In the genomic region with DNA sequence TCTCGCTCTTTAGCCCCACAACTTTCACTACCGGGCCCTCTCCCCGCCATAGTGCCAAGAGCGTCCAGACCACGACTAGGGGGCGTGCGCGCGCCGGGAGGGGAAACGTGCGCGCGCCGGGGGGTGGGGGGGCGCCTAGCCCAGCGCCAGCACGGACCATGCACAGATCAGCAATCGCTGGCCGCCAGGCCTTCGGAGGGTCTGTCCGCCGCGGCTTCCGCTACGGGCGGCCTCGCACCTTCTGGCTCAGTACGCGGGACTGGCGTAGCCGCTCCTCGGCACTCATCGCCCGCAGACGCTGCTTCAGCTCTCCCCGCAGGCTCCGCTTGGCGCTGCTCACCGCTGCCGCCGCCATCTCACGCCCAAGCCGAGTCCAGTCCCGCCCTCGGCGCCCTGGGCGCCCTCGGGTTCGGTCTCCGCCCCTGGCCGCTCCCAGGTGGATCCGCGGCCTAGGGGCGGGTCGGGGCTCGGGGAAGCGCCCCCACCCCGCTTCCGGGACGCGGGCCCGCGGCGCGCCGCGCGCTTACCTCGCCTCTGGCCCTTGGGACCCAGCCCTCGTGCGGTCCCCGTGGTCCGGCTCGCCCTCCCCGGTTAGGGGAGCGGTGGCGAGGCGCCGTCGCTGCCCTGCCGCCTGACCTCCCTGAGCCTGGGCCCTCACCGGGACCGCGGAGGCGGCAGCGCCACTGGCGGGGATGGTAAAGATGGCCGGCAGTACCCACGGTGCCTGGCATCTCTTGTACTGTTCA, we compare ENCODE assay signal across 8 cellular contexts. TPM values are rescaled to one million over a fixed set of nuclear protein-coding genes. Genes with fewer than 3 reads are reported as not detected.
A peak's percentile ranks its signal among the peaks of the same experiment; 100 is the strongest.
DNase-seq lines count a peak whose midpoint lies in the region; ATAC-seq lines count a peak whose summit lies in the region.

TSS of gene MTHFS (minus strand) at position 381 of the 746 bp plus-strand sequence. CDS start at position 355, 26 bp downstream.

- DNase-seq in Ammon's horn (ENCODE audit: low spot score) (peak; percentile 80), NCI-H510A (lab: John Stamatoyannopoulos, UW) (peak; percentile 80), cortex of kidney (lab: John Stamatoyannopoulos, UW) (peak; percentile 21), left lobe of liver (ENCODE audit: low spot score) (peak; percentile 91)
- DNase-seq in activated CD4-positive, alpha-beta T cell treated with anti-CD3 and anti-CD28 coated beads for 48 hours = peak; percentile 78
- DNase-seq in stimulated activated CD4-positive, alpha-beta T cell treated with anti-CD3 and anti-CD28 coated beads, Interleukin-2, amount 100 ng/mL, for 4 hours (ENCODE audit: low read depth) = peak; percentile 46

- ATAC-seq in GM19023 (IDR thresholded peaks at IDR 0.05; ENCODE audit: unreplicated experiment) (peak; percentile 74), HG03196 (IDR thresholded peaks at IDR 0.05; ENCODE audit: unreplicated experiment) (peak; percentile 71), left lobe of liver (peak; percentile 86)

RNA-seq across cellular contexts. Expression of gene MTHFS, which starts in this region (rescaled TPM):
- 164 TPM for total RNA-seq in left lobe of liver

Comparison
In these comparisons a context has a peak if more than half of its experiments do, and no peak if none do; other contexts are left out.
1. Peak in every context shown above with its lines: DNase-seq and ATAC-seq.
2. DNase-seq: peak in every context shown above with its lines; median percentile 91 in left lobe of liver; 80 in Ammon's horn; 80 in NCI-H510A; 78 in activated CD4-positive, alpha-beta T cell treated with anti-CD3 and anti-CD28 coated beads for 48 hours; 46 in stimulated activated CD4-positive, alpha-beta T cell treated with anti-CD3 and anti-CD28 coated beads, Interleukin-2, amount 100 ng/mL, for 4 hours; 21 in cortex of kidney.